18 cellular contexts compared by ENCODE assay signal in genomic region chr11:61132646-61133045, GRCh38. TPM values are rescaled to one million over a fixed set of nuclear protein-coding genes. Genes with fewer than 3 reads are reported as not detected.
DNase-seq lines count a peak whose midpoint lies in the region; ATAC-seq and TF ChIP-seq lines count a peak whose summit lies in the region.
"Had no signal": no experiment of that assay in that cellular context is flagged by ENCODE, and none has a peak within 500 bp of the region (broad histone marks: within the 10 kb centered on the region; RNA-seq: fewer than 3 reads in every experiment).

No MANE protein-coding gene starts in this region.

- peaks cover 5% of the 10 kb centered on the region for H3K27me3 Mint-ChIP-seq in glutamatergic neuron (ENCODE audit: unreplicated experiment)
- H3K27me3 Mint-ChIP-seq: CD4-positive, alpha-beta T cell; IgD-negative memory B cell had no signal

- H3K4me1 Mint-ChIP-seq in glutamatergic neuron (ENCODE audit: low read depth, unreplicated experiment): peaks cover 19% of the 10 kb centered on the region

- peak overlapping the region; percentile 90 for H3K27ac Mint-ChIP-seq in glutamatergic neuron (ENCODE audit: unreplicated experiment)
- H3K27ac Mint-ChIP-seq: CD4-positive, alpha-beta T cell; IgD-negative memory B cell had no signal

- peaks cover 0 to 87% (median 0%) of the 10 kb centered on the region in 11 experiments; a peak in 11 of 22 replicates for H3K36me3 ChIP-seq in BLaER1 treated with 17β-estradiol and CSF1 and Interleukin-3, amounts not matched to agents 10 nM and 100 nM
- H3K36me3 ChIP-seq in SJCRH30 (no peaks in the 10 kb centered on the region), spleen (peaks cover 0 to 79% (median 36%) of the 10 kb centered on the region in 6 donors)
- H3K36me3 ChIP-seq: BE2C had no signal

- H3K4me1 ChIP-seq in BLaER1 treated with 17β-estradiol and CSF1 and Interleukin-3, amounts not matched to agents 10 nM and 100 nM: peaks cover 30 to 66% (median 47%) of the 10 kb centered on the region in 10 experiments
- H3K4me1 ChIP-seq in SJCRH30 (peaks cover 28% of the 10 kb centered on the region), spleen (peaks cover 6 to 24% (median 14%) of the 10 kb centered on the region in 6 donors)
- H3K4me1 ChIP-seq: BE2C had no signal

- no peak overlapping the region for H3K4me3 ChIP-seq in BLaER1 treated with 17β-estradiol and CSF1 and Interleukin-3, amounts not matched to agents 10 nM and 100 nM
- peak overlapping the region; percentile 63 for H3K4me3 ChIP-seq in SJCRH30
- no peak overlapping the region for H3K4me3 ChIP-seq in spleen

- ATAC-seq in left ventricle myocardium superior (no peak), GM21737 (IDR thresholded peaks at IDR 0.05; ENCODE audit: unreplicated experiment) (no peak)
- ATAC-seq: HCT116 had no signal

- H3K9me3 Mint-ChIP-seq in glutamatergic neuron (ENCODE audit: unreplicated experiment): peaks cover 4% of the 10 kb centered on the region
- H3K9me3 Mint-ChIP-seq: CD4-positive, alpha-beta T cell had no signal

- H3K27ac ChIP-seq in BLaER1 treated with 17β-estradiol and CSF1 and Interleukin-3, amounts not matched to agents 10 nM and 100 nM: no peak overlapping the region
- H3K27ac ChIP-seq in SJCRH30: peak overlapping the region; percentile 94
- H3K27ac ChIP-seq in spleen: no peak overlapping the region
- H3K27ac ChIP-seq: KMS-11 had no signal

- H3K36me3 Mint-ChIP-seq in glutamatergic neuron (ENCODE audit: unreplicated experiment): no peaks in the 10 kb centered on the region

- peaks cover 0 to 9% (median 0%) of the 10 kb centered on the region in 11 experiments; a peak in 4 of 22 replicates for H3K27me3 ChIP-seq in BLaER1 treated with 17β-estradiol and CSF1 and Interleukin-3, amounts not matched to agents 10 nM and 100 nM
- H3K27me3 ChIP-seq in SJCRH30: no peaks in the 10 kb centered on the region
- H3K27me3 ChIP-seq in spleen (replicated peaks in 1 of 7): no peaks in the 10 kb centered on the region
- H3K27me3 ChIP-seq: BE2C had no signal

- 80 to 90% (median 83%) methylated on average over 5 of the region's 5 CpGs for WGBS in spleen, 5 donors

- peak overlapping the region in 10 of 11 experiments; percentile 3 to 82 (median 64); a peak in 18 of 22 replicates for H3K4me2 ChIP-seq in BLaER1 treated with 17β-estradiol and CSF1 and Interleukin-3, amounts not matched to agents 10 nM and 100 nM
- H3K4me2 ChIP-seq: KMS-11 had no signal

- TF ChIP-seq CTCF in glutamatergic neuron (IDR thresholded peaks at IDR 0.05; ENCODE audit: partially characterized antibody, unreplicated experiment) (no peak), spleen (IDR thresholded peaks at IDR 0.05 in 8 of 11, conservative IDR thresholded peaks at IDR 0.05 in 3 of 11) (no peak)

- no peak for TF ChIP-seq POLR2A in spleen (IDR thresholded peaks at IDR 0.05)

- H4K20me1 ChIP-seq in BLaER1 treated with 17β-estradiol and CSF1 and Interleukin-3, amounts not matched to agents 10 nM and 100 nM: peaks cover 44 to 97% (median 63%) of the 10 kb centered on the region in 11 experiments

- no peaks in the 10 kb centered on the region for H3K9me3 ChIP-seq in BLaER1 treated with 17β-estradiol and CSF1 and Interleukin-3, amounts not matched to agents 10 nM and 100 nM (replicated peaks in 1 of 11)
- H3K9me3 ChIP-seq in SJCRH30 (replicated peaks) (no peaks in the 10 kb centered on the region), spleen (no peaks in the 10 kb centered on the region)
- H3K9me3 ChIP-seq: BE2C had no signal

- H3K4me3 Mint-ChIP-seq in glutamatergic neuron (ENCODE audit: unreplicated experiment): peak overlapping the region; percentile 61

- intact Hi-C loops in spleen (cut with DNase I; ENCODE audit: low total_unique reads): no loop called here
- intact Hi-C loops in left ventricle myocardium superior (cut with micrococcal nuclease): no loop called here

- peak overlapping the region in 3 of 11 experiments; percentile 18 to 44 (median 23); a peak in 3 of 22 replicates for H3K9ac ChIP-seq in BLaER1 treated with 17β-estradiol and CSF1 and Interleukin-3, amounts not matched to agents 10 nM and 100 nM
- H3K9ac ChIP-seq: KMS-11 had no signal

- DNase-seq in SJCRH30: no peak
- peak; percentile 17 for DNase-seq in glutamatergic neuron
- peak; percentile 62 for DNase-seq in spleen
- DNase-seq in left ventricle myocardium superior: no peak
- no peak for DNase-seq in 8988T
- DNase-seq in stimulated activated CD4-positive, alpha-beta T cell treated with anti-CD3 and anti-CD28 coated beads, Interleukin-2, amount 100 ng/mL, for 48 hours: no peak
- DNase-seq: BE2C; Calu3; CD4-positive, alpha-beta T cell; DMS 273 treated with DMSO at 0.1 percent for 48 hours; DMS79 treated with DMSO at 0.1 percent for 48 hours; EL had no signal

RNA-seq across cellular contexts. Expression of gene VPS37C, which starts 28.6 kb away (rescaled TPM):
- total RNA-seq in SJCRH30 (2014; rRNA removed; shearing (Covaris generic)): 11.6 and 12.1 TPM in 2 replicates
- total RNA-seq in glutamatergic neuron (ENCODE audit: unreplicated experiment) (27.1 TPM), spleen (10 to 100 TPM; 15.7 to 32.3 (median 23.5) TPM), left ventricle myocardium superior (15.8 TPM)
- polyA plus RNA-seq in spleen: 10 to 100 TPM in 1 of 3 donors, 1 to 10 TPM in 2; 6.1 to 15.9 (median 8.9) TPM

RNA-seq across cellular contexts. Expression of gene CD5, which starts 30.4 kb away (rescaled TPM):
- 0.04 TPM in 1 of 2 replicates, not detected in the other for total RNA-seq in SJCRH30 (2014; rRNA removed; shearing (Covaris generic))
- not detected for total RNA-seq in glutamatergic neuron (ENCODE audit: unreplicated experiment)
- total RNA-seq in spleen: 10 to 100 TPM in 6 of 7 donors, 1 to 10 TPM in 1; 9.2 to 27.4 (median 18.3) TPM
- polyA plus RNA-seq in spleen: 1 to 10 TPM; 2.7 to 6.3 (median 4.9) TPM
- total RNA-seq in left ventricle myocardium superior: 0.07 TPM
- total RNA-seq: Calu3, HT-29 had no signal

Comparison
In these comparisons a context has a peak if more than half of its experiments do, and no peak if none do; other contexts are left out.
1. DNase-seq: peak in glutamatergic neuron (single experiment) and spleen (single experiment); none in SJCRH30 (0 of 2), left ventricle myocardium superior (single experiment), 8988T (single experiment) and stimulated activated CD4-positive, alpha-beta T cell treated with anti-CD3 and anti-CD28 coated beads, Interleukin-2, amount 100 ng/mL, for 48 hours (0 of 2).